ENCODE assay signal across 18 cellular contexts in genomic region chr12:3355378-3355900, GRCh38.
A peak's percentile ranks its signal among the peaks of the same experiment; 100 is the strongest.
DNase-seq lines count a peak whose midpoint lies in the region; ATAC-seq, FAIRE-seq and TF ChIP-seq lines count a peak whose summit lies in the region.
"Had no signal": no experiment of that assay in that cellular context is flagged by ENCODE, and none has a peak within 500 bp of the region (broad histone marks: within the 10 kb centered on the region; RNA-seq: fewer than 3 reads in every experiment).

No MANE protein-coding gene starts in this region.

- no peaks in the 10 kb centered on the region for H3K79me2 ChIP-seq in H1 (ENCODE audit: control insufficient read depth in 1 of 2, insufficient read depth in 2 of 2, low read length in 2 of 2)

- no peaks in the 10 kb centered on the region for H3K9me3 Mint-ChIP-seq in stimulated activated naive B cell treated with anti-CD40 and anti-IgM and Interleukin-4, amounts not matched to agents 10 μg/mL and 1 μg/mL and 100 μg/mL, for 72 hours
- H3K9me3 Mint-ChIP-seq in endothelial cell (ENCODE audit: unreplicated experiment), result no peaks in the 10 kb centered on the region
- H3K9me3 Mint-ChIP-seq: CD8-positive, alpha-beta T cell had no signal

- H3K4me3 ChIP-seq in IMR-90 (ENCODE audit: insufficient read depth, low read depth, low read length), result no peak overlapping the region
- H3K4me3 ChIP-seq in H1 (ENCODE audit: extremely low read depth in 1 of 4, insufficient read depth in 2 of 4, low read depth in 3 of 4, low read length in 4 of 4), result no peak overlapping the region
- H3K4me3 ChIP-seq: A549, BLaER1, GM12878, HAP-1 had no signal

- H3K56ac ChIP-seq in IMR-90 (ENCODE audit: extremely low read depth, insufficient read depth, low read length), result no peak overlapping the region
- no peak overlapping the region for H3K56ac ChIP-seq in H1 (replicated peaks; ENCODE audit: insufficient read length, low read depth, low read length)

- peak overlapping the region; percentile 25 for H3K27ac Mint-ChIP-seq in stimulated activated naive B cell treated with anti-CD40 and anti-IgM and Interleukin-4, amounts not matched to agents 10 μg/mL and 1 μg/mL and 100 μg/mL, for 72 hours
- no peak overlapping the region for H3K27ac Mint-ChIP-seq in endothelial cell (ENCODE audit: unreplicated experiment)
- H3K27ac Mint-ChIP-seq: CD8-positive, alpha-beta T cell had no signal

- H3K4me1 ChIP-seq in IMR-90 (ENCODE audit: control insufficient read depth, insufficient read depth, low read length), result no peaks in the 10 kb centered on the region
- no peaks in the 10 kb centered on the region; a peak in 1 of 7 replicates for H3K4me1 ChIP-seq in H1 (replicated peaks in 1 of 4; ENCODE audit: control insufficient read depth in 3 of 4, insufficient read depth in 4 of 4, low read length in 3 of 4)
- H3K4me1 ChIP-seq: A549, BLaER1, HAP-1 had no signal

- no peak overlapping the region for H3K4me2 ChIP-seq in IMR-90 (ENCODE audit: low read depth, low read length)
- no peak overlapping the region for H3K4me2 ChIP-seq in H1 (ENCODE audit: insufficient read depth in 1 of 2, low read depth in 2 of 2, low read length in 2 of 2)
- H3K4me2 ChIP-seq: A549, BLaER1 had no signal

- dilution Hi-C loops in IMR-90 (cut with HindIII; ENCODE audit: low sequenced_read_pairs, unreplicated experiment), result no loop called here

- H3K4me1 Mint-ChIP-seq in stimulated activated naive B cell treated with anti-CD40 and anti-IgM and Interleukin-4, amounts not matched to agents 10 μg/mL and 1 μg/mL and 100 μg/mL, for 72 hours, result no peaks in the 10 kb centered on the region
- H3K4me1 Mint-ChIP-seq in endothelial cell (ENCODE audit: unreplicated experiment), result peaks cover 13% of the 10 kb centered on the region

- H3K23me2 ChIP-seq in H1 (ENCODE audit: low read depth, low read length), result no peaks in the 10 kb centered on the region; the same call in 1 of the 2 replicates

- no peak for TF ChIP-seq EP300 in H1 (IDR thresholded peaks at IDR 0.05; ENCODE audit: borderline replicate concordance in 1 of 2, low read depth in 2 of 2, low read length in 2 of 2)

- H2BK120ac ChIP-seq in IMR-90 (ENCODE audit: low read depth, low read length) (no peak overlapping the region), H1 (replicated peaks; ENCODE audit: low read depth, low read length) (no peak overlapping the region)

- H3K9me1 ChIP-seq in IMR-90 (ENCODE audit: insufficient read depth, low read length), result no peaks in the 10 kb centered on the region; the same call in 1 of the 2 replicates

- H3K36me3 Mint-ChIP-seq in stimulated activated naive B cell treated with anti-CD40 and anti-IgM and Interleukin-4, amounts not matched to agents 10 μg/mL and 1 μg/mL and 100 μg/mL, for 72 hours, result no peaks in the 10 kb centered on the region
- no peaks in the 10 kb centered on the region for H3K36me3 Mint-ChIP-seq in endothelial cell (ENCODE audit: low read depth, unreplicated experiment)
- H3K36me3 Mint-ChIP-seq: CD8-positive, alpha-beta T cell had no signal

- H3K18ac ChIP-seq in IMR-90 (ENCODE audit: low read depth, low read length) (no peak overlapping the region), H1 (ENCODE audit: extremely low read depth, low read length) (no peak overlapping the region)

- H3K23ac ChIP-seq in IMR-90 (ENCODE audit: low read depth, low read length) (no peak overlapping the region), H1 (ENCODE audit: insufficient read length) (no peak overlapping the region)

- H2AK5ac ChIP-seq in IMR-90 (ENCODE audit: low read depth, low read length), result no peak overlapping the region
- no peak overlapping the region for H2AK5ac ChIP-seq in H1 (ENCODE audit: low read depth, low read length)

- BruUV-seq in IMR-90 (replicated peaks; lab: Mats Ljungman, UMichigan), result no TSS peak

- H3K36me3 ChIP-seq in IMR-90 (ENCODE audit: control insufficient read depth, insufficient read depth, low read length) (no peaks in the 10 kb centered on the region), H1 (ENCODE audit: control insufficient read depth in 2 of 4, insufficient read depth in 4 of 4, low read length in 3 of 4) (no peaks in the 10 kb centered on the region)
- H3K36me3 ChIP-seq: BLaER1, HAP-1 had no signal

- H3K4me3 Mint-ChIP-seq in stimulated activated naive B cell treated with anti-CD40 and anti-IgM and Interleukin-4, amounts not matched to agents 10 μg/mL and 1 μg/mL and 100 μg/mL, for 72 hours, result no peak overlapping the region
- no peak overlapping the region for H3K4me3 Mint-ChIP-seq in endothelial cell (ENCODE audit: unreplicated experiment)
- H3K4me3 Mint-ChIP-seq: CD8-positive, alpha-beta T cell had no signal

- H3K9ac ChIP-seq in IMR-90 (ENCODE audit: low read depth, low read length), result no peak overlapping the region
- no peak overlapping the region for H3K9ac ChIP-seq in H1 (replicated peaks in 1 of 4; ENCODE audit: extremely low read depth in 1 of 4, low read depth in 3 of 4, low read length in 3 of 4)
- H3K9ac ChIP-seq: BLaER1 had no signal

- peak; percentile 38 for DNase-seq in activated effector memory CD4-positive, alpha-beta T cell treated with anti-CD3 and anti-CD28 coated beads, Interleukin-2, amount 50 U/mL, for 16 hours
- DNase-seq in activated effector memory CD4-positive, alpha-beta T cell treated with Interleukin-2 at 50 U/mL for 16 hours, result no peak
- DNase-seq in IMR-90 (no peak), H1 (ENCODE audit: low read depth in 1 of 2, low spot score in 2 of 2) (no peak), MV-4-11 (lab: John Stamatoyannopoulos, UW) (no peak), endothelial cell (ENCODE audit: low spot score) (no peak)
- no peak for DNase-seq in stimulated activated naive B cell treated with anti-CD40 and anti-IgM and Interleukin-4, amounts not matched to agents 10 μg/mL and 1 μg/mL and 100 μg/mL, for 72 hours
- no peak for DNase-seq in activated T-cell treated with anti-CD3 and anti-CD28 coated beads, Interleukin-2, amount 50 U/mL, for 48 hours
- DNase-seq: CD8-positive, alpha-beta T cell; DMS 273 treated with DMSO at 0.1 percent for 48 hours; DMS53; DND-41; EL had no signal

- no peak overlapping the region for H3K4ac ChIP-seq in IMR-90 (ENCODE audit: low read depth, low read length)
- H3K4ac ChIP-seq in H1 (replicated peaks; ENCODE audit: insufficient read length, low read depth, low read length), result no peak overlapping the region

- H3K27me3 Mint-ChIP-seq in stimulated activated naive B cell treated with anti-CD40 and anti-IgM and Interleukin-4, amounts not matched to agents 10 μg/mL and 1 μg/mL and 100 μg/mL, for 72 hours, result peaks cover 11 to 19% of the 10 kb centered on the region in 2 donors
- H3K27me3 Mint-ChIP-seq in endothelial cell (ENCODE audit: unreplicated experiment), result peaks cover 5% of the 10 kb centered on the region

- no peak overlapping the region for H2BK12ac ChIP-seq in H1 (ENCODE audit: low read depth, low read length)

- H3K79me1 ChIP-seq in IMR-90 (ENCODE audit: low read depth in 1 of 2, low read length in 2 of 2) (no peaks in the 10 kb centered on the region), H1 (ENCODE audit: low read depth, low read length) (no peaks in the 10 kb centered on the region)

- H4K5ac ChIP-seq in IMR-90 (ENCODE audit: low read depth, low read length), result no peak overlapping the region
- H4K5ac ChIP-seq in H1 (ENCODE audit: insufficient read length, low read depth, low read length), result no peak overlapping the region

- H4K8ac ChIP-seq in IMR-90 (ENCODE audit: low read depth in 2 of 2, low read length in 2 of 2) (no peak overlapping the region), H1 (ENCODE audit: extremely low read depth, insufficient read depth, low read length) (0 out of 2 replicates have a peak overlapping the region, but pooled peaks have one; percentile 29)

- no peak overlapping the region for H3K14ac ChIP-seq in IMR-90 (replicated peaks; ENCODE audit: low read depth, low read length)
- H3K14ac ChIP-seq in H1 (ENCODE audit: insufficient read length), result no peak overlapping the region

- H3K27ac ChIP-seq in IMR-90 (ENCODE audit: insufficient read depth, low read length) (no peak overlapping the region), H1 (ENCODE audit: low read depth, low read length) (no peak overlapping the region)
- H3K27ac ChIP-seq: 22Rv1, A549, BLaER1 had no signal

- in situ Hi-C loops in IMR-90 (cut with MboI; ENCODE audit: low sequenced_read_pairs), result no loop called here

- H4K20me1 ChIP-seq in IMR-90 (ENCODE audit: insufficient read depth, low read length) (no peaks in the 10 kb centered on the region), H1 (replicated peaks in 1 of 2; ENCODE audit: control insufficient read depth in 1 of 2, insufficient read depth in 2 of 2, low read length in 2 of 2) (no peaks in the 10 kb centered on the region)
- H4K20me1 ChIP-seq: BLaER1 had no signal

- TF ChIP-seq RAD21 in IMR-90 (IDR thresholded peaks at IDR 0.05; ENCODE audit: low read length) (no peak), H1 (IDR thresholded peaks at IDR 0.05 in 1 of 2, conservative IDR thresholded peaks at IDR 0.05 in 1 of 2; ENCODE audit: low read depth in 2 of 2, low read length in 2 of 2) (no peak)

- POLR2A ChIA-PET in IMR-90 (lab: Charles Lee; ENCODE audit: unreplicated experiment) (no interaction called here), H1 (lab: Charles Lee; ENCODE audit: partially characterized antibody) (interaction anchor here (1.0 kb wide), 1 partner anchor 11 kb away, joined by 3 read pairs; no protein-coding TSS in a partner anchor)

- CTCF ChIA-PET in IMR-90 (lab: Yijun Ruan, JAX), result no interaction called here
- CTCF ChIA-PET in H1 (lab: Charles Lee; ENCODE audit: partially characterized antibody), result interaction anchor here (1.1 to 8.8 kb wide), 5 partner anchors 10 to 271 kb away, joined by 3 to 53 read pairs (median 5); no protein-coding TSS in a partner anchor

- H4K91ac ChIP-seq in IMR-90 (ENCODE audit: insufficient read depth, low read depth, low read length) (no peak overlapping the region), H1 (replicated peaks; ENCODE audit: insufficient read length, low read length) (no peak overlapping the region)

- H3K27me3 ChIP-seq in IMR-90 (ENCODE audit: control insufficient read depth, insufficient read depth, low read length), result peaks cover 30% of the 10 kb centered on the region
- no peaks in the 10 kb centered on the region for H3K27me3 ChIP-seq in H1 (replicated peaks in 1 of 4; ENCODE audit: control insufficient read depth in 3 of 4, extremely low read depth in 1 of 4, insufficient read depth in 3 of 4, low read length in 3 of 4)
- H3K27me3 ChIP-seq: BLaER1 had no signal

- H2AFZ ChIP-seq in IMR-90 (replicated peaks; ENCODE audit: low read length, poor library complexity), result peak overlapping the region; percentile 32
- no peak overlapping the region for H2AFZ ChIP-seq in H1 (ENCODE audit: low read length)

- H2BK15ac ChIP-seq in IMR-90 (ENCODE audit: low read depth, low read length) (no peak overlapping the region), H1 (ENCODE audit: low read length) (no peak overlapping the region)

- ATAC-seq in IMR-90 (ENCODE audit: low read depth), result no peak
- ATAC-seq in stimulated activated naive B cell treated with anti-CD40 and anti-IgM and Interleukin-4, amounts not matched to agents 10 μg/mL and 1 μg/mL and 100 μg/mL, for 72 hours (replicated peaks), result no peak
- ATAC-seq: A549; CD8-positive, alpha-beta T cell; GM12878 had no signal

- 30% methylated on average over 3 of the region's 9 CpGs; no CpG with 5 or more reads in 1 of the 2 experiments for WGBS in IMR-90 (ENCODE audit: extremely low coverage in 2 of 2, insufficient read length in 1 of 2), 2 experiments
- WGBS in H1 (ENCODE audit: extremely low coverage in 1 of 2, insufficient coverage in 1 of 2, insufficient read length in 1 of 2, insufficient replicate concordance in 2 of 2, low coverage in 1 of 2, low lambda C conversion rate in 2 of 2, missing lambda C conversion rate in 1 of 2), 2 experiments, result 88% methylated on average over 9 of the region's 9 CpGs; no CpG with 5 or more reads in 1 of the 2 experiments

- FAIRE-seq in H1 (lab: Jason Lieb, UNC), result no peak
- FAIRE-seq: A549, GM12878 had no signal

- no peak overlapping the region for H2BK5ac ChIP-seq in IMR-90 (ENCODE audit: low read depth, low read length, poor library complexity, severe bottlenecking)
- H2BK5ac ChIP-seq in H1 (ENCODE audit: low read depth, low read length), result no peak overlapping the region

- no peak overlapping the region for H2BK20ac ChIP-seq in IMR-90 (ENCODE audit: low read depth, low read length)
- H2BK20ac ChIP-seq in H1 (ENCODE audit: low read length), result no peak overlapping the region

- no peaks in the 10 kb centered on the region for H3K9me3 ChIP-seq in IMR-90 (ENCODE audit: control insufficient read depth, insufficient read depth, low read length)
- no peaks in the 10 kb centered on the region for H3K9me3 ChIP-seq in H1 (ENCODE audit: insufficient read depth in 2 of 2, low read depth in 1 of 2, low read length in 1 of 2)
- H3K9me3 ChIP-seq: A549, BLaER1, HAP-1 had no signal

- no peak for TF ChIP-seq CTCF in IMR-90 (conservative IDR thresholded peaks at IDR 0.05; ENCODE audit: low read depth, low read length)
- TF ChIP-seq CTCF in H1 (IDR thresholded peaks at IDR 0.05; ENCODE audit: control extremely low read depth in 1 of 3, insufficient read depth in 1 of 3, low read depth in 1 of 3, low read length in 3 of 3), result no peak
- TF ChIP-seq CTCF in endothelial cell (IDR thresholded peaks at IDR 0.05; ENCODE audit: unreplicated experiment), result no peak

- TF ChIP-seq POLR2A in IMR-90 (IDR thresholded peaks at IDR 0.05; ENCODE audit: low read depth, low read length), result no peak
- TF ChIP-seq POLR2A in H1 (IDR thresholded peaks at IDR 0.05; ENCODE audit: control extremely low read depth in 1 of 2, low read depth in 2 of 2, low read length in 2 of 2), result no peak

- H2AK9ac ChIP-seq in IMR-90 (replicated peaks; ENCODE audit: low read depth, low read length, poor library complexity), result no peak overlapping the region

- intact Hi-C loops in IMR-90 (cut with micrococcal nuclease), result no loop called here
